In the genomic region with DNA sequence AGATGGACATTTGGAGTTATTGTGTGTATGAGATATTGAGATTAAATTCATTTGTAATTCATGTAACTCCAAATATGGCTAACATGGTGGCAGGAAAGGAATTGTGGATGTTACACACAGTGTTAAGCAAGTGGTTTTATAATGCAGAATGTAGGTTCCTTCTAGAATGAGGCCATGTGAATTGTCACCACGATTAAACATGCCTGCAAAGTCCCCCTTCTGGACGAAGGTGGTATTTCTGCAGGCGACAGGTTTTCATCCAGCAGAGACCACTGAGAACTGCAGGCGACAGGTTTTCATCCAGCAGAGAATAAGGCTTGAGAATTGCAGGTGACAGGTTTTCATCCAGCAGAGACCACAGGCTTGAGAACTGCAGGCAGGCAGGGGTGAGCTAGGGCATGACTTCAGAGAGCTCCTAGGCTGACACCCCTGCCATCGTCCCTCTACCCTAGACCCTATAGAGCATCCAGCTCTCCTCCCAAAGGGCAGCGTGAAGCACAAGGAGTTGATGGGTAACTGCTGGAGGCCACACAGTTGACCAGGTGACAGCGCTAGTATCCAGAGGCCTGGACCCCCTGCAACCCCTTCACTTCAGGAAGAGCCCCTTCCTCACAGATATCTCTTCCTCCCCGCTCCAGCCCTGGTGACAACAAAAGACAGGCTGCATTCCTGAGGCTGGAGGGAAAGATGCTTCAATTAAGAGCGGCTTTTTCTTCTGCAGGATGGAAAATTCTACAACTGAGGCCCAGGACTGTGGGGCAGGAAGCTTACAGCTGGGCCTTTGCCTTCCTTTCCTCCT, we compare ENCODE assay signal across 8 cellular contexts.
A peak's percentile ranks its signal among the peaks of the same experiment; 100 is the strongest.
DNase-seq lines count a peak whose midpoint lies in the region; ATAC-seq and TF ChIP-seq lines count a peak whose summit lies in the region.

No MANE protein-coding gene starts in this region.

- H3K4me3 ChIP-seq in GM06990 (replicated peaks; ENCODE audit: low read depth, low read length) (no peak overlapping the region), LNCaP clone FGC (ENCODE audit: low read depth, low read length) (no peak overlapping the region)

- no peaks in the 10 kb centered on the region; the same call in 1 of the 2 replicates for H3K27me3 ChIP-seq in GM06990 (replicated peaks; ENCODE audit: control insufficient read depth, insufficient read depth, low read length)

- ATAC-seq in HG02759 (IDR thresholded peaks at IDR 0.05; ENCODE audit: unreplicated experiment) (no peak), GM19328 (IDR thresholded peaks at IDR 0.05; ENCODE audit: unreplicated experiment) (no peak)

- DNase-seq in GM06990 (ENCODE audit: extremely low read depth, insufficient read length): no peak
- no peak for DNase-seq in LNCaP clone FGC (ENCODE audit: low read depth)
- DNase-seq in T-helper 1 cell: peak in 3 of 5 donors; percentile 13 to 41 (median 39)
- DNase-seq in astrocyte of the hippocampus (ENCODE audit: low read depth, low spot score): peak; percentile 71
- peak; percentile 79 for DNase-seq in islet precursor cell
- peak; percentile 19 to 38 for DNase-seq in stimulated activated CD4-positive, alpha-beta T cell treated with anti-CD3 and anti-CD28 coated beads, Interleukin-4, amount 100 ng/mL, for 48 hours (ENCODE audit: low read depth in 2 of 2)

- TF ChIP-seq CTCF in GM06990 (IDR thresholded peaks at IDR 0.05; ENCODE audit: insufficient read depth, low read length, poor library complexity, severe bottlenecking) (peak; percentile 68), LNCaP clone FGC (IDR thresholded peaks at IDR 0.05; ENCODE audit: control insufficient read depth, extremely low read depth, insufficient read depth) (peak; percentile 58)

- no peaks in the 10 kb centered on the region for H3K36me3 ChIP-seq in GM06990 (ENCODE audit: control insufficient read depth, insufficient read depth, low read length)

Comparison
In these comparisons a context has a peak if more than half of its experiments do, and no peak if none do; other contexts are left out.
1. DNase-seq: peak in T-helper 1 cell (3 of 5), astrocyte of the hippocampus (single experiment), islet precursor cell (single experiment) and stimulated activated CD4-positive, alpha-beta T cell treated with anti-CD3 and anti-CD28 coated beads, Interleukin-4, amount 100 ng/mL, for 48 hours (2 of 2); none in GM06990 (single experiment) and LNCaP clone FGC (single experiment).